20 cellular contexts compared by ENCODE assay signal in the genomic region with DNA sequence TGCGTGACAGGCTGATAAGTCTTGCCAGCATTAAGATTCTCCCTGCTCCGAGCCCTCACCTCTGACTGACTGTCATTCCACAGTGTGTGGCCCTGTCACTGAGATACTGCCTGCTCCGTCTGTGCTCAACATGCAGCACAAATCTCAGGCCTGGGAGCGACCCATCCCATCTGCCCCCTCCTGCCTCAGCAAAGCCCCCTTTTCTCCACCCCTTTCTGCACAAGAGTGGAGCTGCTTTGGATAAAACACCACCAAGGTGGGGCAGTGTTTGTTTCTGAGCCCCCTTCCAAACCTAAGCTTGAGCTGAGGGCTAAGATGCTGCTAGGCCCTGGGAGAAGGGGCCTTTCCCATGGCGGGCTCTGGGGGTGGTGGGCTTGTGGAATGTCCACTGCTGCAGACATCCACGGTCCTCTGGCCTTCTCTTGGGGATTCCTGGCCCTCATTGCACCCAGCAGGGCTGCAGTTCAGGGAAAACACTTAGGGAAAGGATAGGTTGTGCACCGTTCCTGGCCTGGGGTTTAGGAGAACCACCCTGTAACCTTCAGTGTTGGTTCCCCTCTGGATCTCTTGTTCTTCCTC.
A peak's percentile ranks its signal among the peaks of the same experiment; 100 is the strongest.
DNase-seq lines count a peak whose midpoint lies in the region.
"Had no signal": no experiment of that assay in that cellular context is flagged by ENCODE, and none has a peak within 500 bp of the region (broad histone marks: within the 10 kb centered on the region; RNA-seq: fewer than 3 reads in every experiment).

No MANE protein-coding gene starts in this region.

- no peaks in the 10 kb centered on the region for H3K36me3 Mint-ChIP-seq in activated CD4-positive, alpha-beta memory T cell treated with anti-CD3 and anti-CD28 coated beads for 36 hours
- H3K36me3 Mint-ChIP-seq: CD4-positive, alpha-beta memory T cell had no signal

- POLR2A ChIA-PET in activated CD4-positive, alpha-beta memory T cell treated with anti-CD3 and anti-CD28 coated beads for 36 hours (lab: Charles Lee), result no interaction called here

- CTCF ChIA-PET in activated CD4-positive, alpha-beta memory T cell treated with anti-CD3 and anti-CD28 coated beads for 36 hours (lab: Charles Lee), result no interaction called here

- no peak overlapping the region for H3K27ac Mint-ChIP-seq in activated CD4-positive, alpha-beta memory T cell treated with anti-CD3 and anti-CD28 coated beads for 36 hours
- H3K27ac Mint-ChIP-seq: CD4-positive, alpha-beta memory T cell; H9; HFFc6 had no signal

- intact Hi-C loops in activated CD4-positive, alpha-beta memory T cell treated with anti-CD3 and anti-CD28 coated beads for 36 hours (cut with micrococcal nuclease), result no loop called here

- H3K4me1 Mint-ChIP-seq in activated CD4-positive, alpha-beta memory T cell treated with anti-CD3 and anti-CD28 coated beads for 36 hours (ENCODE audit: low read depth), result no peaks in the 10 kb centered on the region
- H3K4me1 Mint-ChIP-seq: CD4-positive, alpha-beta memory T cell; H9 had no signal

- peaks cover 5% of the 10 kb centered on the region for H3K9me3 Mint-ChIP-seq in activated CD4-positive, alpha-beta memory T cell treated with anti-CD3 and anti-CD28 coated beads for 36 hours

- DNase-seq in NCI-H2171 (lab: John Stamatoyannopoulos, UW), result peak; percentile 67
- no peak for DNase-seq in NCI-H2171 treated with DMSO at 0.1 percent for 48 hours (lab: John Stamatoyannopoulos, UW)
- peak; percentile 7 for DNase-seq in D341Med (ENCODE audit: low spot score)
- DNase-seq in ecto neural progenitor cell (ENCODE audit: low spot score), result peak; percentile 13
- peak; percentile 1 for DNase-seq in retina
- no peak for DNase-seq in activated CD4-positive, alpha-beta memory T cell treated with anti-CD3 and anti-CD28 coated beads for 36 hours
- DNase-seq in NCI-H446 (lab: John Stamatoyannopoulos, UW), result no peak
- no peak for DNase-seq in HPDE6-E6E7 (ENCODE audit: extremely low spot score)
- DNase-seq: ACHN; Caco-2; CD4-positive, alpha-beta memory T cell; DND-41; GM23248; H9; HFFc6; Kasumi-1; NCI-H1930; PC-9; SIG-M5; SK-N-SH had no signal

- H3K27me3 Mint-ChIP-seq in activated CD4-positive, alpha-beta memory T cell treated with anti-CD3 and anti-CD28 coated beads for 36 hours, result peaks cover 4% of the 10 kb centered on the region

- no peak overlapping the region for H3K4me3 Mint-ChIP-seq in activated CD4-positive, alpha-beta memory T cell treated with anti-CD3 and anti-CD28 coated beads for 36 hours
- H3K4me3 Mint-ChIP-seq: CD4-positive, alpha-beta memory T cell; H9; HFFc6 had no signal

Comparison
In these comparisons a context has a peak if more than half of its experiments do, and no peak if none do; other contexts are left out.
1. DNase-seq: peak in NCI-H2171 (single experiment), D341Med (single experiment), ecto neural progenitor cell (single experiment) and retina (single experiment); none in NCI-H2171 treated with DMSO at 0.1 percent for 48 hours (single experiment), activated CD4-positive, alpha-beta memory T cell treated with anti-CD3 and anti-CD28 coated beads for 36 hours (single experiment), NCI-H446 (0 of 2) and HPDE6-E6E7 (single experiment).